18 cellular contexts compared by ENCODE assay signal in the genomic region with DNA sequence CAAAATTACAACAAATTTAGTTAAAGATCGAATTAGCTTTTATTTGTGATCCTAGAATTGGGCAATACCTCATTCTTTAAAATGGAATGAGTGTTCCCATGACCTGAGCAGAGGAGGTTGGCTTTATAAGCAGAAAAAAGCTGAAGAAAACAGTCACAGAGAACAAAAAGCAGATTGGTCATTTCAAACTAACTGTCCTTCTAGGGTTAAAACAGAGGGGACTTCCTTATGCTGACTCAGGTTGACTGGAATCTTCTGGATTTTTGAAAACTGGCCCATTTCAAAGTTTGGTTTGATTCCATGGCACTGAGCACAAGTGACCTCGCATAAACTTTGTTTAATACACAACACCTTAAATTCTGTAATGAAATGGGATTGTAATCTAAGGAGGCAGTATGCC. TPM values are rescaled to one million over a fixed set of nuclear protein-coding genes. Genes with fewer than 3 reads are reported as not detected.
DNase-seq lines count a peak whose midpoint lies in the region; ATAC-seq and TF ChIP-seq lines count a peak whose summit lies in the region.
"Had no signal": no experiment of that assay in that cellular context is flagged by ENCODE, and none has a peak within 500 bp of the region (broad histone marks: within the 10 kb centered on the region; RNA-seq: fewer than 3 reads in every experiment).

No MANE protein-coding gene starts in this region.

- no peak for TF ChIP-seq POLR2A in stomach (IDR thresholded peaks at IDR 0.05)

- H3K9me3 ChIP-seq in BLaER1 treated with 17β-estradiol and CSF1 and Interleukin-3, amounts not matched to agents 10 nM and 100 nM (replicated peaks in 1 of 11), result no peaks in the 10 kb centered on the region
- H3K9me3 ChIP-seq in stomach, result no peaks in the 10 kb centered on the region

- H3K27ac ChIP-seq in BLaER1 treated with 17β-estradiol and CSF1 and Interleukin-3, amounts not matched to agents 10 nM and 100 nM, result no peak overlapping the region
- H3K27ac ChIP-seq in angular gyrus (ENCODE audit: low read depth, low read length) (peak overlapping the region; percentile 9), stomach (peak overlapping the region in 4 of 5 donors; percentile 39 to 63 (median 46))

- no peak overlapping the region for H3K9ac ChIP-seq in BLaER1 treated with 17β-estradiol and CSF1 and Interleukin-3, amounts not matched to agents 10 nM and 100 nM

- H3K4me3 ChIP-seq in BLaER1 treated with 17β-estradiol and CSF1 and Interleukin-3, amounts not matched to agents 10 nM and 100 nM, result peak overlapping the region in 1 of 10 experiments; percentile 18; a peak in 1 of 20 replicates
- H3K4me3 ChIP-seq in stomach, result no peak overlapping the region
- H3K4me3 ChIP-seq: smooth muscle cell had no signal

- no peaks in the 10 kb centered on the region for H3K36me3 ChIP-seq in BLaER1 treated with 17β-estradiol and CSF1 and Interleukin-3, amounts not matched to agents 10 nM and 100 nM
- H3K36me3 ChIP-seq in stomach, result no peaks in the 10 kb centered on the region

- H3K27me3 ChIP-seq in BLaER1 treated with 17β-estradiol and CSF1 and Interleukin-3, amounts not matched to agents 10 nM and 100 nM, result no peaks in the 10 kb centered on the region
- H3K27me3 ChIP-seq in stomach, result no peaks in the 10 kb centered on the region

- 44 to 70% (median 60%) methylated on average over 2 of the region's 2 CpGs for WGBS in stomach, 5 donors

- peaks cover 10 to 88% (median 56%) of the 10 kb centered on the region in 10 experiments; a peak in 19 of 20 replicates for H3K4me1 ChIP-seq in BLaER1 treated with 17β-estradiol and CSF1 and Interleukin-3, amounts not matched to agents 10 nM and 100 nM
- H3K4me1 ChIP-seq in stomach, result peaks cover 0 to 35% (median 18%) of the 10 kb centered on the region in 4 donors

- no peak for DNase-seq in left ventricle myocardium superior
- no peak for DNase-seq in stomach
- DNase-seq in NCI-H2029 treated with DMSO at 0.1 percent for 48 hours (lab: John Stamatoyannopoulos, UW), result no peak
- no peak for DNase-seq in activated CD4-positive, alpha-beta T cell treated with anti-CD3 and anti-CD28 coated beads for 4 hours
- DNase-seq in ureter (ENCODE audit: low spot score), result no peak
- no peak for DNase-seq in HT-29 (ENCODE audit: low spot score)
- DNase-seq: activated CD4-positive, CD25-positive, alpha-beta regulatory T cell treated with anti-CD3 and anti-CD28 coated beads, Interleukin-2, amount 50 U/mL, for 72 hours; activated CD8-positive, alpha-beta memory T cell treated with anti-CD3 and anti-CD28 coated beads, Interleukin-2, amount 50 U/mL, for 48 hours; C1 segment of cervical spinal cord; DMS53; NCI-H1930; NCI-H510A treated with DMSO at 0.1 percent for 48 hours; occipital lobe had no signal

- TF ChIP-seq CTCF in stomach (IDR thresholded peaks at IDR 0.05), result no peak

- peak overlapping the region in 10 of 11 experiments; percentile 1 to 85 (median 74); a peak in 17 of 22 replicates for H3K4me2 ChIP-seq in BLaER1 treated with 17β-estradiol and CSF1 and Interleukin-3, amounts not matched to agents 10 nM and 100 nM
- H3K4me2 ChIP-seq: smooth muscle cell had no signal

- H4K20me1 ChIP-seq in BLaER1 treated with 17β-estradiol and CSF1 and Interleukin-3, amounts not matched to agents 10 nM and 100 nM, result no peaks in the 10 kb centered on the region

- peak; percentile 30 for ATAC-seq in left ventricle myocardium superior
- ATAC-seq: activated naive CD4-positive, alpha-beta T cell treated with anti-CD3 and anti-CD28 coated beads, Interleukin-2, amount 50 U/mL, for 72 hours; stimulated activated effector memory CD8-positive, alpha-beta T cell treated with anti-CD3 and anti-CD28 coated beads, Interleukin-12 subunit alpha, Interleukin-12 subunit beta, amount 100 ng/mL, for 72 hours had no signal

- TF ChIP-seq EP300 in stomach (IDR thresholded peaks at IDR 0.05), result no peak

- intact Hi-C loops in left ventricle myocardium superior (cut with micrococcal nuclease) (no loop called here), stomach (cut with DNase I; ENCODE audit: low total_unique reads) (no loop called here)

RNA-seq across cellular contexts. Expression of gene NFASC, which starts 17.6 kb away (rescaled TPM):
- 11.6 TPM for total RNA-seq in left ventricle myocardium superior
- total RNA-seq in stomach, result 10 to 100 TPM; 12.5 to 54.2 (median 22.3) TPM
- 1 to 10 TPM; 1.1 to 4.7 (median 2.3) TPM for polyA plus RNA-seq in stomach
- 52.3 TPM for total RNA-seq in ureter
- total RNA-seq in HT-29 (2014; rRNA removed; shearing (Covaris generic)), result not detected in 2 replicates

Comparison
In these comparisons a context has a peak if more than half of its experiments do, and no peak if none do; other contexts are left out.
1. H3K27ac ChIP-seq: peak in angular gyrus (single experiment) and stomach (4 of 5); none in BLaER1 treated with 17β-estradiol and CSF1 and Interleukin-3, amounts not matched to agents 10 nM and 100 nM (0 of 11).
2. RNA of gene NFASC, which starts 17.6 kb away (total RNA-seq): 52.3 TPM in ureter (single experiment), 12.5 to 54.2 TPM in stomach and 11.6 TPM in left ventricle myocardium superior (single experiment); not detected in HT-29; every median in the first group is over 10 times any median in the second.